ENCODE assay signal across 8 cellular contexts in genomic region chr9:112112941-112113399, GRCh38.
DNase-seq lines count a peak whose midpoint lies in the region; ATAC-seq and TF ChIP-seq lines count a peak whose summit lies in the region.

No MANE protein-coding gene starts in this region.

- H3K4me1 ChIP-seq in thyroid gland: no peaks in the 10 kb centered on the region
- no peaks in the 10 kb centered on the region for H3K4me1 ChIP-seq in testis

- peak; percentile 25 for ATAC-seq in activated B cell treated with CpG ODN at 0.5 μM for 24 hours (ENCODE audit: low read depth)
- no peak for ATAC-seq in activated naive CD8-positive, alpha-beta T cell treated with anti-CD3 and anti-CD28 coated beads, Interleukin-2, amount 50 U/mL, for 24 hours

- no peak overlapping the region for H3K27ac Mint-ChIP-seq in activated B cell treated with CpG ODN at 0.5 μM for 24 hours
- no peak overlapping the region for H3K27ac Mint-ChIP-seq in activated naive CD8-positive, alpha-beta T cell treated with anti-CD3 and anti-CD28 coated beads, Interleukin-2, amount 50 U/mL, for 24 hours

- H3K4me3 ChIP-seq in thyroid gland (replicated peaks in 1 of 3) (no peak overlapping the region), testis (no peak overlapping the region)

- TF ChIP-seq CTCF in activated B cell treated with CpG ODN at 0.5 μM for 24 hours (IDR thresholded peaks at IDR 0.05) (no peak), thyroid gland (IDR thresholded peaks at IDR 0.05) (peak in 5 of 6 experiments; percentile 17 to 78 (median 57)), testis (IDR thresholded peaks at IDR 0.05) (no peak)

- no peaks in the 10 kb centered on the region for H3K36me3 ChIP-seq in thyroid gland
- H3K36me3 ChIP-seq in testis (ENCODE audit: low read depth, missing control alignments): no peaks in the 10 kb centered on the region

- no peaks in the 10 kb centered on the region for H3K27me3 Mint-ChIP-seq in activated B cell treated with CpG ODN at 0.5 μM for 24 hours
- no peaks in the 10 kb centered on the region for H3K27me3 Mint-ChIP-seq in activated naive CD8-positive, alpha-beta T cell treated with anti-CD3 and anti-CD28 coated beads, Interleukin-2, amount 50 U/mL, for 24 hours

- no peaks in the 10 kb centered on the region for H3K36me3 Mint-ChIP-seq in activated B cell treated with CpG ODN at 0.5 μM for 24 hours (ENCODE audit: low read depth)
- H3K36me3 Mint-ChIP-seq in activated naive CD8-positive, alpha-beta T cell treated with anti-CD3 and anti-CD28 coated beads, Interleukin-2, amount 50 U/mL, for 24 hours (ENCODE audit: low read depth): peaks cover 4% of the 10 kb centered on the region

- H3K27me3 ChIP-seq in thyroid gland (no peaks in the 10 kb centered on the region), testis (no peaks in the 10 kb centered on the region)

- CTCF ChIA-PET in HEK293T (lab: Yijun Ruan, JAX) (interaction anchor here (0.6 to 1.2 kb wide), 5 partner anchors 10 to 260 kb away, joined by 3 to 10 read pairs (median 3); no protein-coding TSS in a partner anchor), activated B cell treated with CpG ODN at 0.5 μM for 24 hours (lab: Charles Lee) (interaction anchor here (0.7 to 1.7 kb wide), 9 partner anchors 10 to 732 kb away, joined by 3 to 8 read pairs (median 3); no protein-coding TSS in a partner anchor)

- peaks cover 43% of the 10 kb centered on the region for H3K4me1 Mint-ChIP-seq in activated B cell treated with CpG ODN at 0.5 μM for 24 hours
- H3K4me1 Mint-ChIP-seq in activated naive CD8-positive, alpha-beta T cell treated with anti-CD3 and anti-CD28 coated beads, Interleukin-2, amount 50 U/mL, for 24 hours: peaks cover 5% of the 10 kb centered on the region

- WGBS in thyroid gland, 2 donors: 100% methylated on average over 1 of the region's 1 CpG
- WGBS in testis, 2 donors: 77 to 90% methylated on average over 1 of the region's 1 CpG

- H3K9me3 Mint-ChIP-seq in activated B cell treated with CpG ODN at 0.5 μM for 24 hours: no peaks in the 10 kb centered on the region
- H3K9me3 Mint-ChIP-seq in activated naive CD8-positive, alpha-beta T cell treated with anti-CD3 and anti-CD28 coated beads, Interleukin-2, amount 50 U/mL, for 24 hours: no peaks in the 10 kb centered on the region

- intact Hi-C loops in activated B cell treated with CpG ODN at 0.5 μM for 24 hours (cut with micrococcal nuclease) (no loop called here), thyroid gland (cut with DNase I) (no loop called here), testis (cut with DNase I; ENCODE audit: low total_unique reads) (no loop called here)

- TF ChIP-seq POLR2A in thyroid gland (IDR thresholded peaks at IDR 0.05) (no peak), testis (IDR thresholded peaks at IDR 0.05) (no peak)

- DNase-seq in COR-L47 (lab: John Stamatoyannopoulos, UW) (peak; percentile 60), HEK293T (ENCODE audit: extremely low spot score) (peak; percentile 32), activated B cell treated with CpG ODN at 0.5 μM for 24 hours (no peak), hepatic stellate cell (ENCODE audit: low spot score) (peak; percentile 23), thyroid gland (peak; percentile 46 to 50), testis (no peak), NK-92 (lab: John Stamatoyannopoulos, UW; ENCODE audit: unreplicated experiment) (no peak)
- no peak for DNase-seq in activated naive CD8-positive, alpha-beta T cell treated with anti-CD3 and anti-CD28 coated beads, Interleukin-2, amount 50 U/mL, for 24 hours

- H3K27ac ChIP-seq in thyroid gland: no peak overlapping the region
- no peak overlapping the region for H3K27ac ChIP-seq in testis

- no peak overlapping the region for H3K4me3 Mint-ChIP-seq in activated B cell treated with CpG ODN at 0.5 μM for 24 hours
- H3K4me3 Mint-ChIP-seq in activated naive CD8-positive, alpha-beta T cell treated with anti-CD3 and anti-CD28 coated beads, Interleukin-2, amount 50 U/mL, for 24 hours: no peak overlapping the region

- POLR2A ChIA-PET in HEK293T (lab: Yijun Ruan, JAX): interaction anchor here (0.9 to 1.6 kb wide), 2 partner anchors 221 to 267 kb away, joined by 3 to 7 read pairs; partner anchors contain the start of genes HSDL2 and PTBP3
- POLR2A ChIA-PET in activated B cell treated with CpG ODN at 0.5 μM for 24 hours (lab: Charles Lee): no interaction called here

- H3K9me3 ChIP-seq in thyroid gland (no peaks in the 10 kb centered on the region), testis (no peaks in the 10 kb centered on the region)

TF ChIP-seq in HEK293T, 16 proteins besides CTCF, POLR2A, EP300 and RAD21:
- TF ChIP-seq HDGF (IDR thresholded peaks at IDR 0.05; ENCODE audit: borderline replicate concordance) (no peak), BHLHE40 (IDR thresholded peaks at IDR 0.05; ENCODE audit: borderline replicate concordance) (no peak), SP1 (IDR thresholded peaks at IDR 0.05) (no peak), NFRKB (IDR thresholded peaks at IDR 0.05) (no peak), TARDBP (IDR thresholded peaks at IDR 0.05) (no peak), ZNF384 (IDR thresholded peaks at IDR 0.05) (no peak), ARNT (IDR thresholded peaks at IDR 0.05) (no peak), ELF4 (IDR thresholded peaks at IDR 0.05) (no peak), CTBP1 (IDR thresholded peaks at IDR 0.05; ENCODE audit: borderline replicate concordance) (no peak), SUZ12 (IDR thresholded peaks at IDR 0.05) (no peak), L3MBTL2 (conservative IDR thresholded peaks at IDR 0.05) (no peak), FOXM1 (IDR thresholded peaks at IDR 0.05; ENCODE audit: borderline replicate concordance) (no peak), FOXA1 (IDR thresholded peaks at IDR 0.05) (no peak), FOXK2 (IDR thresholded peaks at IDR 0.05) (no peak), PKNOX1 (IDR thresholded peaks at IDR 0.05) (no peak), LEF1 (IDR thresholded peaks at IDR 0.05; ENCODE audit: borderline replicate concordance) (no peak)

Comparison
In these comparisons a context has a peak if more than half of its experiments do, and no peak if none do; other contexts are left out.
1. DNase-seq: peak in COR-L47 (single experiment), HEK293T (single experiment), hepatic stellate cell (single experiment) and thyroid gland (2 of 2); none in activated B cell treated with CpG ODN at 0.5 μM for 24 hours (single experiment), activated naive CD8-positive, alpha-beta T cell treated with anti-CD3 and anti-CD28 coated beads, Interleukin-2, amount 50 U/mL, for 24 hours (single experiment), testis (single experiment) and NK-92 (single experiment).
2. CTCF ChIP-seq: peak in thyroid gland (5 of 6); none in activated B cell treated with CpG ODN at 0.5 μM for 24 hours (single experiment) and testis (0 of 3).